8 cellular contexts compared by ENCODE assay signal in genomic region chr18:11849845-11850747, GRCh38. TPM values are rescaled to one million over a fixed set of nuclear protein-coding genes. Genes with fewer than 3 reads are reported as not detected.
A peak's percentile ranks its signal among the peaks of the same experiment; 100 is the strongest.
DNase-seq lines count a peak whose midpoint lies in the region; ATAC-seq, FAIRE-seq and TF ChIP-seq lines count a peak whose summit lies in the region.

No MANE protein-coding gene starts in this region.

- peaks cover 24% of the 10 kb centered on the region for H3K4me1 Mint-ChIP-seq in Caco-2 (ENCODE audit: low read depth, unreplicated experiment)

- ATAC-seq in K562 (peak; percentile 69), GM18511 (IDR thresholded peaks at IDR 0.05; ENCODE audit: unreplicated experiment) (no peak)

- H3K4me1 ChIP-seq in Caco-2 (peaks cover 41% of the 10 kb centered on the region), K562 (replicated peaks in 1 of 2; ENCODE audit: control insufficient read depth in 2 of 2, insufficient read depth in 2 of 2, low read length in 2 of 2) (peaks cover 16 to 18% of the 10 kb centered on the region in 2 experiments; a peak in 4 of 5 replicates), iPS-20b (ENCODE audit: insufficient read depth, low read length) (peaks cover 10% of the 10 kb centered on the region; the same call in 1 of the 2 replicates)

- H2AFZ ChIP-seq in K562 (ENCODE audit: low read depth, low read length) = peak overlapping the region; percentile 97

- H3K9ac ChIP-seq in K562 (ENCODE audit: insufficient read depth in 1 of 2, low read depth in 2 of 2, low read length in 2 of 2) (peak overlapping the region; percentile 87 to 96), iPS-20b (ENCODE audit: low read depth, low read length) (peak overlapping the region; percentile 74; the same call in 1 of the 2 replicates)

- intact Hi-C loops in Caco-2 (cut with micrococcal nuclease; ENCODE audit: unreplicated experiment) (loop anchor here (1.0 to 5.0 kb wide), 6 partner anchors 10 to 131 kb away; partner anchors contain the start of gene IMPA2), K562 (cut with micrococcal nuclease) (no loop called here)

- H3K27ac Mint-ChIP-seq in Caco-2 (ENCODE audit: unreplicated experiment) = peak overlapping the region; percentile 93

- H3K9me3 ChIP-seq in Caco-2 = no peaks in the 10 kb centered on the region
- H3K9me3 ChIP-seq in MG63 = no peaks in the 10 kb centered on the region
- H3K9me3 ChIP-seq in K562 (replicated peaks; ENCODE audit: control insufficient read depth, insufficient read depth, low read depth, low read length) = no peaks in the 10 kb centered on the region
- no peaks in the 10 kb centered on the region for H3K9me3 ChIP-seq in iPS-20b (ENCODE audit: insufficient read depth, low read depth, low read length)

- no peak for TF ChIP-seq RAD21 in K562 (CRISPR knock-in tag; conservative IDR thresholded peaks at IDR 0.05 in 1 of 2, IDR thresholded peaks at IDR 0.05 in 1 of 2)

- H4K20me1 ChIP-seq in K562 (replicated peaks; ENCODE audit: control insufficient read depth, insufficient read depth, low read length) = 0 out of 2 replicates have a peak, but pooled peaks cover 4% of the 10 kb centered on the region

- H3K36me3 ChIP-seq in Caco-2 (ENCODE audit: control insufficient read depth, insufficient read depth, low read length) = no peaks in the 10 kb centered on the region
- no peaks in the 10 kb centered on the region; the same call in 1 of the 2 replicates for H3K36me3 ChIP-seq in MG63
- H3K36me3 ChIP-seq in K562 (ENCODE audit: control insufficient read depth, insufficient read depth, low read length) = 0 out of 3 replicates have a peak, but pooled peaks cover 2% of the 10 kb centered on the region
- H3K36me3 ChIP-seq in iPS-20b (ENCODE audit: insufficient read depth, low read depth, low read length) = no peaks in the 10 kb centered on the region

- H3K27me3 Mint-ChIP-seq in Caco-2 (ENCODE audit: insufficient read depth, unreplicated experiment) = no peaks in the 10 kb centered on the region

- DNase-seq in Caco-2 = peak; percentile 88 to 91
- DNase-seq in MG63 = peak; percentile 65
- DNase-seq in T-helper 22 cell (ENCODE audit: low read depth) = peak; percentile 65
- DNase-seq in K562 (ENCODE audit: extremely low read depth in 1 of 4, low spot score in 3 of 4) = peak; percentile 42 to 78 (median 48)
- DNase-seq in skeletal muscle cell (ENCODE audit: low read depth) = peak; percentile 87
- no peak for DNase-seq in GM20000 (ENCODE audit: low spot score)

- CTCF ChIA-PET in Caco-2 (lab: Charles Lee) = interaction anchor here (0.6 to 1.6 kb wide), 5 partner anchors 10 to 122 kb away, joined by 3 to 8 read pairs (median 3); no protein-coding TSS in a partner anchor
- CTCF ChIA-PET in K562 (lab: Yijun Ruan, JAX; ENCODE audit: low intra/inter-chr PET ratio) = no interaction called here

- H3K4me2 ChIP-seq in K562 (ENCODE audit: insufficient read depth, low read length) = peak overlapping the region; percentile 100

- H3K9me3 Mint-ChIP-seq in Caco-2 (ENCODE audit: unreplicated experiment) = no peaks in the 10 kb centered on the region

- peak overlapping the region; percentile 83 for H3K27ac ChIP-seq in K562 (ENCODE audit: extremely low read depth, low read depth, low read length)
- H3K27ac ChIP-seq in iPS-20b (ENCODE audit: low read length) = no peak overlapping the region

- WGBS in K562 (ENCODE audit: insufficient coverage, low coverage, missing lambda C conversion rate) = 3% methylated on average over 19 of the region's 19 CpGs

- H3K79me2 ChIP-seq in K562 (ENCODE audit: control insufficient read depth, insufficient read depth, low read length) = peaks cover 24% of the 10 kb centered on the region

- peak; percentile 31; the same call in 1 of the 2 replicates for TF ChIP-seq POLR2A in K562 (conservative IDR thresholded peaks at IDR 0.05)

- H3K4me3 ChIP-seq in Caco-2 (ENCODE audit: low read depth, low read length) = peak overlapping the region; percentile 91
- H3K4me3 ChIP-seq in MG63 = peak overlapping the region; percentile 88
- H3K4me3 ChIP-seq in K562 = peak overlapping the region; percentile 97
- peak overlapping the region; percentile 99 for H3K4me3 ChIP-seq in iPS-20b (ENCODE audit: low read length)
- peak overlapping the region; percentile 100 for H3K4me3 ChIP-seq in skeletal muscle cell (ENCODE audit: low read depth, low read length)

- TF ChIP-seq CTCF in Caco-2 (IDR thresholded peaks at IDR 0.05; ENCODE audit: insufficient read depth in 1 of 2, low read depth in 1 of 2, low read length in 1 of 2, severe bottlenecking in 1 of 2, unreplicated experiment in 1 of 2) (no peak), K562 (IDR thresholded peaks at IDR 0.05 in 2 of 3, conservative IDR thresholded peaks at IDR 0.05 in 1 of 3; ENCODE audit: insufficient read depth in 2 of 3, low read depth in 1 of 3, low read length in 3 of 3) (no peak), GM20000 (IDR thresholded peaks at IDR 0.05; ENCODE audit: extremely low read depth, missing control alignments) (no peak)

- H3K4me3 Mint-ChIP-seq in Caco-2 (ENCODE audit: unreplicated experiment) = peak overlapping the region; percentile 93

- H3K9me1 ChIP-seq in K562 (ENCODE audit: control insufficient read depth, insufficient read depth, low read length) = no peaks in the 10 kb centered on the region

- BruUV-seq in Caco-2 (replicated peaks; lab: Mats Ljungman, UMichigan) (no TSS peak), K562 (replicated peaks; lab: Mats Ljungman, UMichigan) (no TSS peak)

- peaks cover 29% of the 10 kb centered on the region for H3K36me3 Mint-ChIP-seq in Caco-2 (ENCODE audit: insufficient read depth, unreplicated experiment)

- TF ChIP-seq EP300 in K562 (IDR thresholded peaks at IDR 0.05; ENCODE audit: low read length) = peak; percentile 14; the same call in 1 of the 2 replicates

- FAIRE-seq in K562 (lab: Jason Lieb, UNC) = peak; percentile 76

- in situ Hi-C loops in K562 (cut with MboI) = no loop called here

- POLR2A ChIA-PET in Caco-2 (lab: Charles Lee) (interaction anchor here (0.7 to 4.9 kb wide), 6 partner anchors 10 to 527 kb away, joined by 3 to 70 read pairs (median 5); partner anchors contain the start of gene AFG3L2), K562 (lab: Yijun Ruan, JAX) (interaction anchor here (0.9 to 1.3 kb wide), 3 partner anchors 10 to 29 kb away, joined by 3 to 4 read pairs (median 3); no protein-coding TSS in a partner anchor)

- H3K27me3 ChIP-seq in Caco-2 (replicated peaks; ENCODE audit: control insufficient read depth, insufficient read depth, low read length) (no peaks in the 10 kb centered on the region), MG63 (no peaks in the 10 kb centered on the region), K562 (ENCODE audit: control insufficient read depth in 2 of 2, insufficient read depth in 2 of 2, low read length in 2 of 2) (no peaks in the 10 kb centered on the region), iPS-20b (ENCODE audit: insufficient read depth, low read length) (no peaks in the 10 kb centered on the region)

TF ChIP-seq in K562, 482 proteins besides CTCF, POLR2A, EP300 and RAD21 (continues in another document):
- TF ChIP-seq EP400 (IDR thresholded peaks at IDR 0.05) = peak; percentile 66

RNA-seq across cellular contexts. Expression of gene CHMP1B, which starts 1.1 kb away (rescaled TPM):
- total RNA-seq in Caco-2 (2022) (45.2 and 56.5 TPM in 2 replicates), K562 (2014; rRNA removed) (22.3 and 22.9 TPM in 2 replicates), K562 (2014; rRNA removed; fragmentation: Illumina TruSeq; extraction: Trizol) (18.7 and 21.7 TPM in 2 replicates), K562 (2015; rRNA removed; fragmentation: Illumina TruSeq; extraction: Trizol) (15.6 and 17.6 TPM in 2 replicates), K562 (2021) (17.1 and 21.3 TPM in 2 replicates)
- 19.0 and 25.0 TPM in 2 replicates for total RNA-seq in MG63 (2014; rRNA removed; shearing (Covaris generic); ENCODE audit: low replicate concordance)
- total RNA-seq in K562 (2011; cell fraction: chromatin; rRNA removed; ENCODE audit: low replicate concordance) = 8.3 and 13.4 TPM in 2 replicates
- 10.8 and 11.2 TPM in 2 replicates for total RNA-seq in K562 (2011; cell fraction: nucleolus; rRNA removed)
- 15.5 and 19.1 TPM in 2 replicates for total RNA-seq in K562 (2011; cell fraction: nucleoplasm; rRNA removed)
- polyA plus RNA-seq in K562 (2011; rRNA removed) (17.7 and 19.0 TPM in 2 replicates), K562 (2014; fragmentation: Illumina TruSeq; extraction: Trizol) (20.3 and 22.6 TPM in 2 replicates), K562 (2014; fragmentation: Nextera tagmentation; extraction: Ambion mirVana) (10 to 100 TPM; 12.3 to 14.5 TPM), K562 (2014; rRNA removed) (27.9 and 29.9 TPM in 2 replicates)
- polyA plus RNA-seq in K562 (2011; cell fraction: cytosol; rRNA removed) = 15.7 and 19.8 TPM in 2 replicates
- 11.0 and 12.8 TPM in 2 replicates for polyA plus RNA-seq in K562 (2011; cell fraction: nucleus; rRNA removed)
- 16.6 and 23.6 TPM in 2 replicates for polyA plus RNA-seq in K562 (2012)
- polyA minus RNA-seq in K562 (2011; rRNA and poly(A)+ RNA removed) = 16.9 and 22.1 TPM in 2 replicates
- polyA minus RNA-seq in K562 (2011; cell fraction: cytosol; rRNA and poly(A)+ RNA removed) = 6.8 and 7.9 TPM in 2 replicates
- polyA minus RNA-seq in K562 (2011; cell fraction: nucleus; rRNA and poly(A)+ RNA removed) = 5.1 and 10.0 TPM in 2 replicates

RNA-seq across cellular contexts. Expression of gene MPPE1, which starts 58.0 kb away (rescaled TPM):
- total RNA-seq in Caco-2 (2022) (47.4 and 52.6 TPM in 2 replicates), K562 (2014; rRNA removed) (11.2 and 12.8 TPM in 2 replicates), K562 (2014; rRNA removed; fragmentation: Illumina TruSeq; extraction: Trizol) (12.8 and 14.7 TPM in 2 replicates), K562 (2015; rRNA removed; fragmentation: Illumina TruSeq; extraction: Trizol) (10.7 and 11.7 TPM in 2 replicates), K562 (2021) (14.2 and 17.4 TPM in 2 replicates)
- 29.6 and 39.0 TPM in 2 replicates for total RNA-seq in MG63 (2014; rRNA removed; shearing (Covaris generic); ENCODE audit: low replicate concordance)
- 60.6 and 93.7 TPM in 2 replicates for total RNA-seq in K562 (2011; cell fraction: chromatin; rRNA removed; ENCODE audit: low replicate concordance)
- total RNA-seq in K562 (2011; cell fraction: nucleolus; rRNA removed) = 51.7 and 62.2 TPM in 2 replicates
- total RNA-seq in K562 (2011; cell fraction: nucleoplasm; rRNA removed) = 58.4 and 67.3 TPM in 2 replicates
- polyA plus RNA-seq in K562 (2011; rRNA removed) (18.2 and 19.2 TPM in 2 replicates), K562 (2014; fragmentation: Illumina TruSeq; extraction: Trizol) (11.0 and 12.8 TPM in 2 replicates), K562 (2014; fragmentation: Nextera tagmentation; extraction: Ambion mirVana) (10 to 100 TPM; 13.3 to 13.4 TPM), K562 (2014; rRNA removed) (12.8 and 19.5 TPM in 2 replicates)
- polyA plus RNA-seq in K562 (2011; cell fraction: cytosol; rRNA removed) = 10.3 and 11.9 TPM in 2 replicates
- 50.1 and 55.3 TPM in 2 replicates for polyA plus RNA-seq in K562 (2011; cell fraction: nucleus; rRNA removed)
- polyA plus RNA-seq in K562 (2012) = 10.9 and 18.8 TPM in 2 replicates
- 14.8 and 16.9 TPM in 2 replicates for polyA minus RNA-seq in K562 (2011; rRNA and poly(A)+ RNA removed)
- 6.4 and 6.9 TPM in 2 replicates for polyA minus RNA-seq in K562 (2011; cell fraction: cytosol; rRNA and poly(A)+ RNA removed)
- 17.6 and 27.8 TPM in 2 replicates for polyA minus RNA-seq in K562 (2011; cell fraction: nucleus; rRNA and poly(A)+ RNA removed)
